Comparison of ENCODE assay signal across 1 cellular context in genomic region chr20:63544241-63544957, GRCh38.
TF ChIP-seq lines count a peak whose summit lies in the region.

No MANE protein-coding gene starts in this region.

TF ChIP-seq in HepG2, 621 proteins besides CTCF, POLR2A, EP300 and RAD21 (continued from another document and continues in another):
- 0 out of 2 replicates have a peak, but pooled peaks have one; percentile 21 for TF ChIP-seq THAP9 (CRISPR knock-in tag; IDR thresholded peaks at IDR 0.05; ENCODE audit: borderline replicate concordance)
- TF ChIP-seq SIN3A (IDR thresholded peaks at IDR 0.05; ENCODE audit: borderline replicate concordance, low read depth, low read length): 0 out of 2 replicates have a peak, but pooled peaks have one; percentile 57
- TF ChIP-seq HNF1A (IDR thresholded peaks at IDR 0.05; ENCODE audit: low read depth): no peak
- TF ChIP-seq HNF1A (CRISPR knock-in tag; IDR thresholded peaks at IDR 0.05; ENCODE audit: borderline replicate concordance): 0 out of 2 replicates have a peak, but pooled peaks have one; percentile 26
- TF ChIP-seq ZMYM2 (CRISPR knock-in tag; IDR thresholded peaks at IDR 0.05): peak; percentile 93; the same call in 1 of the 2 replicates
- peak; percentile 55; the same call in 1 of the 2 replicates for TF ChIP-seq ZNF678 (CRISPR knock-in tag; IDR thresholded peaks at IDR 0.05)
- TF ChIP-seq ZNF367 (CRISPR knock-in tag; IDR thresholded peaks at IDR 0.05; ENCODE audit: borderline replicate concordance): no peak
- peak; percentile 35; the same call in 1 of the 2 replicates for TF ChIP-seq ZNF343 (CRISPR knock-in tag; IDR thresholded peaks at IDR 0.05)
- peak; percentile 37; the same call in 1 of the 2 replicates for TF ChIP-seq KDM2A (CRISPR knock-in tag; IDR thresholded peaks at IDR 0.05; ENCODE audit: borderline replicate concordance, low read depth)
- no peak for TF ChIP-seq KMT2A (CRISPR knock-in tag; IDR thresholded peaks at IDR 0.05)
- no peak for TF ChIP-seq BCL6 (CRISPR knock-in tag; IDR thresholded peaks at IDR 0.05)
- peak; percentile 24; the same call in 1 of the 2 replicates for TF ChIP-seq AHR (CRISPR knock-in tag; IDR thresholded peaks at IDR 0.05)
- TF ChIP-seq RBFOX2 (IDR thresholded peaks at IDR 0.05; ENCODE audit: low read depth, low read length): no peak
- TF ChIP-seq MYC (CRISPR knock-in tag; IDR thresholded peaks at IDR 0.05; ENCODE audit: borderline replicate concordance): peak; percentile 46; the same call in 1 of the 2 replicates
- peak; percentile 80; the same call in 1 of the 2 replicates for TF ChIP-seq ESRRA (CRISPR knock-in tag; IDR thresholded peaks at IDR 0.05; ENCODE audit: low read depth)
- TF ChIP-seq ZFP36L1 (CRISPR knock-in tag; IDR thresholded peaks at IDR 0.05): no peak
- 0 out of 2 replicates have a peak, but pooled peaks have one; percentile 43 for TF ChIP-seq SPEN (CRISPR knock-in tag; IDR thresholded peaks at IDR 0.05; ENCODE audit: low read depth)
- peak; percentile 44; the same call in 1 of the 2 replicates for TF ChIP-seq TFAP4 (IDR thresholded peaks at IDR 0.05; ENCODE audit: borderline replicate concordance, low read depth)
- TF ChIP-seq NFIB (CRISPR knock-in tag; IDR thresholded peaks at IDR 0.05; ENCODE audit: borderline replicate concordance): peak; percentile 78; the same call in 1 of the 2 replicates
- TF ChIP-seq ARID4A (CRISPR knock-in tag; IDR thresholded peaks at IDR 0.05; ENCODE audit: borderline replicate concordance): peak; percentile 61
- TF ChIP-seq ZBTB20 (CRISPR knock-in tag; IDR thresholded peaks at IDR 0.05; ENCODE audit: borderline replicate concordance, low read depth): 0 out of 2 replicates have a peak, but pooled peaks have one; percentile 34
- TF ChIP-seq NONO (IDR thresholded peaks at IDR 0.05): no peak
- peak; percentile 56 for TF ChIP-seq NONO (CRISPR knock-in tag; conservative IDR thresholded peaks at IDR 0.05)
- peak; percentile 25; the same call in 1 of the 2 replicates for TF ChIP-seq ZFY (CRISPR knock-in tag; IDR thresholded peaks at IDR 0.05)
- no peak for TF ChIP-seq SP1 (IDR thresholded peaks at IDR 0.05)
- 0 out of 2 replicates have a peak, but pooled peaks have one; percentile 32 for TF ChIP-seq SP1 (CRISPR knock-in tag; IDR thresholded peaks at IDR 0.05)
- 0 out of 2 replicates have a peak, but pooled peaks have one; percentile 19 for TF ChIP-seq SOX5 (CRISPR knock-in tag; IDR thresholded peaks at IDR 0.05; ENCODE audit: borderline replicate concordance)
- TF ChIP-seq GABPB1 (CRISPR knock-in tag; IDR thresholded peaks at IDR 0.05): peak; percentile 45; the same call in 1 of the 2 replicates
- 0 out of 2 replicates have a peak, but pooled peaks have one; percentile 65 for TF ChIP-seq ZNF543 (CRISPR knock-in tag; IDR thresholded peaks at IDR 0.05)
- 0 out of 2 replicates have a peak, but pooled peaks have one; percentile 47 for TF ChIP-seq MAZ (IDR thresholded peaks at IDR 0.05; ENCODE audit: borderline replicate concordance, low read depth, low read length)
- no peak for TF ChIP-seq MAZ (CRISPR knock-in tag; IDR thresholded peaks at IDR 0.05; ENCODE audit: low read depth)
- TF ChIP-seq PCBP1 (IDR thresholded peaks at IDR 0.05; ENCODE audit: borderline replicate concordance, low read depth, low read length): 0 out of 2 replicates have a peak, but pooled peaks have one; percentile 74
- TF ChIP-seq HOXD1 (CRISPR knock-in tag; IDR thresholded peaks at IDR 0.05): no peak
- no peak; the same call in 1 of the 2 replicates for TF ChIP-seq ZNF761 (CRISPR knock-in tag; conservative IDR thresholded peaks at IDR 0.05)
- TF ChIP-seq LCORL (IDR thresholded peaks at IDR 0.05): no peak
- TF ChIP-seq LCORL (CRISPR knock-in tag; IDR thresholded peaks at IDR 0.05): peak; percentile 90
- peak; percentile 49 for TF ChIP-seq GATAD2A (CRISPR knock-in tag; IDR thresholded peaks at IDR 0.05)
- TF ChIP-seq ZNF142 (CRISPR knock-in tag; IDR thresholded peaks at IDR 0.05): no peak
- TF ChIP-seq CSRNP1 (CRISPR knock-in tag; IDR thresholded peaks at IDR 0.05): peak; percentile 25; the same call in 1 of the 2 replicates
- TF ChIP-seq ZNF430 (CRISPR knock-in tag; IDR thresholded peaks at IDR 0.05): peak; percentile 27; the same call in 1 of the 2 replicates
- TF ChIP-seq NRL (CRISPR knock-in tag; IDR thresholded peaks at IDR 0.05; ENCODE audit: borderline replicate concordance): peak; percentile 60
- no peak for TF ChIP-seq FLYWCH1 (CRISPR knock-in tag; IDR thresholded peaks at IDR 0.05)
